In the genomic region with DNA sequence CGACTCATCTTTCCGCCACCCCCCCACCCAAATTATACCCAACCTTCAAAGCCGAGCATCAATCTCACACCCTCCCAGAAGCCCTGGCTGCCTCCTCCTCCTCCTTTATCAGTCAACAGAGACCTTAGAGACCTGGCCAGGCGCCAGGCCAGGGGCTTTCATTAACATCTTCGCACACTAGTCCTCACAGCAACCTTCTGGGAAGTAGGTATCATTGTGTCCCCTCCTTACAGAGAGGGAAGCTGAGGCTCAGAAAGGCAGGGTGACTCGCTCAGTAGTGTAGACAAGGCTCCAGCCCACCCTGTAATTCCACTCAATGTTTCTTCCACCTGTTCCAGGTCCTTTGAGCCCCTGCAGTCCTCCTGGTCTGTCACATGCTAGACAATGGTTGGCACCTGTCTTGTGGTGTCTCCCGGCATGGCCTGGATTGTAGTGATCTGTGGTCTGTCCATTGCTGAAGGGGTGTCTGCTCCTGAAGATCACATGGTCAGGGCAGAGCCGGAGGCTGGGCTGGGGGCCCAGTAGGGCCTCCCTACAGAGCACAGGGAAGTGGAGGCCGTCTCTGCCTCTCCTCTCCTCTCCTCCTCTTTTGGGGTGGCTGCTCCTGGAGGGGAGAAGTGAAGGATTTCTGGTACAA, we compare ENCODE assay signal across 24 cellular contexts. TPM values are rescaled to one million over a fixed set of nuclear protein-coding genes. Genes with fewer than 3 reads are reported as not detected.
A peak's percentile ranks its signal among the peaks of the same experiment; 100 is the strongest.
DNase-seq lines count a peak whose midpoint lies in the region; ATAC-seq and TF ChIP-seq lines count a peak whose summit lies in the region.
"Had no signal": no experiment of that assay in that cellular context is flagged by ENCODE, and none has a peak within 500 bp of the region (broad histone marks: within the 10 kb centered on the region; RNA-seq: fewer than 3 reads in every experiment).

No MANE protein-coding gene starts in this region.

- no peaks in the 10 kb centered on the region for H3K9me3 Mint-ChIP-seq in activated CD8-positive, alpha-beta memory T cell treated with anti-CD3 and anti-CD28 coated beads, Interleukin-2, amount 10 ng/mL, durations not matched to agents 7 days and 5 days (ENCODE audit: low read depth)
- H3K9me3 Mint-ChIP-seq in natural killer cell treated with Interleukin-12 subunit alpha and Interleukin-12 subunit beta and Interleukin-15 and Interleukin-18, amount 100 ng/mL, for 72 hours = no peaks in the 10 kb centered on the region
- H3K9me3 Mint-ChIP-seq: activated CD4-positive, alpha-beta memory T cell treated with anti-CD3 and anti-CD28 coated beads for 36 hours; mesothelial cell of epicardium; natural killer cell; stimulated activated memory B cell treated with anti-CD40 and anti-IgM and Interleukin-4, amounts not matched to agents 10 μg/mL and 1 μg/mL and 100 μg/mL, for 72 hours had no signal

- no peaks in the 10 kb centered on the region for H3K4me1 Mint-ChIP-seq in activated CD8-positive, alpha-beta memory T cell treated with anti-CD3 and anti-CD28 coated beads, Interleukin-2, amount 10 ng/mL, durations not matched to agents 7 days and 5 days
- H3K4me1 Mint-ChIP-seq in natural killer cell treated with Interleukin-12 subunit alpha and Interleukin-12 subunit beta and Interleukin-15 and Interleukin-18, amount 100 ng/mL, for 72 hours (ENCODE audit: low read depth in 2 of 2) = no peaks in the 10 kb centered on the region
- H3K4me1 Mint-ChIP-seq: natural killer cell; stimulated activated memory B cell treated with anti-CD40 and anti-IgM and Interleukin-4, amounts not matched to agents 10 μg/mL and 1 μg/mL and 100 μg/mL, for 72 hours had no signal

- H3K4me3 ChIP-seq in Peyer's patch (no peak overlapping the region), lower leg skin (ENCODE audit: low read depth, poor library complexity, severe bottlenecking) (no peak overlapping the region)
- H3K4me3 ChIP-seq: heart left ventricle, ovary, spleen, uterus had no signal

- intact Hi-C loops in lower leg skin (cut with DNase I; ENCODE audit: low total_unique reads) = no loop called here

- H3K27me3 ChIP-seq in Peyer's patch = no peaks in the 10 kb centered on the region
- H3K27me3 ChIP-seq: heart left ventricle, ovary, uterus had no signal

- peak; percentile 34 for DNase-seq in activated CD8-positive, alpha-beta memory T cell treated with anti-CD3 and anti-CD28 coated beads, Interleukin-2, amount 50 U/mL, for 48 hours
- no peak for DNase-seq in activated CD8-positive, alpha-beta memory T cell treated with anti-CD3 and anti-CD28 coated beads, Interleukin-2, amount 10 ng/mL, durations not matched to agents 7 days and 5 days
- DNase-seq in Peyer's patch = peak; percentile 1 to 28 (median 19)
- DNase-seq in lower leg skin (ENCODE audit: low spot score in 2 of 2) = peak; percentile 6 to 70
- DNase-seq in natural killer cell treated with Interleukin-12 subunit alpha and Interleukin-12 subunit beta and Interleukin-15 and Interleukin-18, amount 100 ng/mL, for 72 hours (ENCODE audit: low spot score) = no peak
- DNase-seq: activated CD4-positive, alpha-beta memory T cell treated with anti-CD3 and anti-CD28 coated beads for 36 hours; activated gamma-delta T cell; cerebellar nuclear complex; Karpas-422; left colon; MV-4-11; natural killer cell; NCI-H1694; NCI-H526 treated with DMSO at 0.1 percent for 48 hours; Right ventricle myocardium superior; stimulated activated CD4-positive, alpha-beta T cell treated with anti-CD3 and anti-CD28 coated beads, Interleukin-4, amount 100 ng/mL, for 1 hour had no signal

- no peaks in the 10 kb centered on the region for H3K27me3 Mint-ChIP-seq in activated CD8-positive, alpha-beta memory T cell treated with anti-CD3 and anti-CD28 coated beads, Interleukin-2, amount 10 ng/mL, durations not matched to agents 7 days and 5 days
- H3K27me3 Mint-ChIP-seq in natural killer cell treated with Interleukin-12 subunit alpha and Interleukin-12 subunit beta and Interleukin-15 and Interleukin-18, amount 100 ng/mL, for 72 hours = peaks cover 0 to 5% of the 10 kb centered on the region in 2 donors
- H3K27me3 Mint-ChIP-seq: activated CD4-positive, alpha-beta memory T cell treated with anti-CD3 and anti-CD28 coated beads for 36 hours; stimulated activated memory B cell treated with anti-CD40 and anti-IgM and Interleukin-4, amounts not matched to agents 10 μg/mL and 1 μg/mL and 100 μg/mL, for 72 hours had no signal

- no peak overlapping the region for H3K4me3 Mint-ChIP-seq in activated CD8-positive, alpha-beta memory T cell treated with anti-CD3 and anti-CD28 coated beads, Interleukin-2, amount 10 ng/mL, durations not matched to agents 7 days and 5 days
- H3K4me3 Mint-ChIP-seq in natural killer cell treated with Interleukin-12 subunit alpha and Interleukin-12 subunit beta and Interleukin-15 and Interleukin-18, amount 100 ng/mL, for 72 hours = no peak overlapping the region
- H3K4me3 Mint-ChIP-seq: activated CD4-positive, alpha-beta memory T cell treated with anti-CD3 and anti-CD28 coated beads for 36 hours; mesothelial cell of epicardium; natural killer cell; stimulated activated memory B cell treated with anti-CD40 and anti-IgM and Interleukin-4, amounts not matched to agents 10 μg/mL and 1 μg/mL and 100 μg/mL, for 72 hours had no signal

- ATAC-seq in activated CD8-positive, alpha-beta memory T cell treated with anti-CD3 and anti-CD28 coated beads, Interleukin-2, amount 10 ng/mL, durations not matched to agents 7 days and 5 days = no peak
- ATAC-seq in HG03095 (IDR thresholded peaks at IDR 0.05; ENCODE audit: unreplicated experiment) (no peak), HG03565 (IDR thresholded peaks at IDR 0.05; ENCODE audit: unreplicated experiment) (no peak)
- ATAC-seq in natural killer cell treated with Interleukin-12 subunit alpha and Interleukin-12 subunit beta and Interleukin-15 and Interleukin-18, amount 100 ng/mL, for 72 hours = no peak
- ATAC-seq: heart left ventricle; left colon; natural killer cell; stimulated activated memory B cell treated with anti-CD40 and anti-IgM and Interleukin-4, amounts not matched to agents 10 μg/mL and 1 μg/mL and 100 μg/mL, for 72 hours had no signal

- CTCF ChIA-PET in activated CD8-positive, alpha-beta memory T cell treated with anti-CD3 and anti-CD28 coated beads, Interleukin-2, amount 10 ng/mL, durations not matched to agents 7 days and 5 days (lab: Charles Lee) = no interaction called here

- TF ChIP-seq POLR2A in Peyer's patch (IDR thresholded peaks at IDR 0.05) (no peak), lower leg skin (IDR thresholded peaks at IDR 0.05) (no peak)

- no peak overlapping the region for H3K27ac ChIP-seq in Peyer's patch
- H3K27ac ChIP-seq: heart left ventricle, ovary, uterus had no signal

- H3K36me3 Mint-ChIP-seq in activated CD8-positive, alpha-beta memory T cell treated with anti-CD3 and anti-CD28 coated beads, Interleukin-2, amount 10 ng/mL, durations not matched to agents 7 days and 5 days = no peaks in the 10 kb centered on the region
- H3K36me3 Mint-ChIP-seq in natural killer cell treated with Interleukin-12 subunit alpha and Interleukin-12 subunit beta and Interleukin-15 and Interleukin-18, amount 100 ng/mL, for 72 hours = no peaks in the 10 kb centered on the region
- H3K36me3 Mint-ChIP-seq: activated CD4-positive, alpha-beta memory T cell treated with anti-CD3 and anti-CD28 coated beads for 36 hours; mesothelial cell of epicardium; natural killer cell; stimulated activated memory B cell treated with anti-CD40 and anti-IgM and Interleukin-4, amounts not matched to agents 10 μg/mL and 1 μg/mL and 100 μg/mL, for 72 hours had no signal

- H3K27ac Mint-ChIP-seq in activated CD8-positive, alpha-beta memory T cell treated with anti-CD3 and anti-CD28 coated beads, Interleukin-2, amount 10 ng/mL, durations not matched to agents 7 days and 5 days = no peak overlapping the region
- H3K27ac Mint-ChIP-seq in natural killer cell treated with Interleukin-12 subunit alpha and Interleukin-12 subunit beta and Interleukin-15 and Interleukin-18, amount 100 ng/mL, for 72 hours = no peak overlapping the region
- H3K27ac Mint-ChIP-seq: activated CD4-positive, alpha-beta memory T cell treated with anti-CD3 and anti-CD28 coated beads for 36 hours; natural killer cell; stimulated activated memory B cell treated with anti-CD40 and anti-IgM and Interleukin-4, amounts not matched to agents 10 μg/mL and 1 μg/mL and 100 μg/mL, for 72 hours had no signal

- H3K4me1 ChIP-seq in Peyer's patch = peaks cover 0 to 14% (median 0%) of the 10 kb centered on the region in 4 donors

- H3K36me3 ChIP-seq in Peyer's patch = no peaks in the 10 kb centered on the region
- H3K36me3 ChIP-seq: heart left ventricle, ovary, spleen, uterus had no signal

- WGBS in lower leg skin, 2 donors = 82 to 89% methylated on average over 9 of the region's 9 CpGs

- TF ChIP-seq CTCF in Peyer's patch (IDR thresholded peaks at IDR 0.05) = no peak
- TF ChIP-seq CTCF in lower leg skin (IDR thresholded peaks at IDR 0.05) = no peak

- H3K9me3 ChIP-seq in Peyer's patch = no peaks in the 10 kb centered on the region
- H3K9me3 ChIP-seq: heart left ventricle, ovary, spleen, uterus had no signal

RNA-seq across cellular contexts. Expression of gene KLHL29, which starts 36.0 kb away (rescaled TPM):
- total RNA-seq in activated CD8-positive, alpha-beta memory T cell treated with anti-CD3 and anti-CD28 coated beads, Interleukin-2, amount 10 ng/mL, durations not matched to agents 7 days and 5 days = under 1 TPM; 0.09 to 0.12 TPM
- total RNA-seq in Peyer's patch (10 to 100 TPM in 1 of 4 donors, 1 to 10 TPM in 3; 1.1 to 18.2 (median 5.0) TPM), lower leg skin (10 to 100 TPM; 10.1 to 27.3 (median 15.7) TPM)
- total RNA-seq in natural killer cell treated with Interleukin-12 subunit alpha and Interleukin-12 subunit beta and Interleukin-15 and Interleukin-18, amount 100 ng/mL, for 72 hours = under 1 TPM; 0.11 to 0.12 TPM

Comparison
In these comparisons a context has a peak if more than half of its experiments do, and no peak if none do; other contexts are left out.
1. DNase-seq: peak in activated CD8-positive, alpha-beta memory T cell treated with anti-CD3 and anti-CD28 coated beads, Interleukin-2, amount 50 U/mL, for 48 hours (single experiment), Peyer's patch (3 of 3) and lower leg skin (2 of 2); none in activated CD8-positive, alpha-beta memory T cell treated with anti-CD3 and anti-CD28 coated beads, Interleukin-2, amount 10 ng/mL, durations not matched to agents 7 days and 5 days (single experiment) and natural killer cell treated with Interleukin-12 subunit alpha and Interleukin-12 subunit beta and Interleukin-15 and Interleukin-18, amount 100 ng/mL, for 72 hours (single experiment).